ENCODE assay signal across 8 cellular contexts in genomic region chr19:18194208-18194530, GRCh38. TPM values are rescaled to one million over a fixed set of nuclear protein-coding genes. Genes with fewer than 3 reads are reported as not detected.
DNase-seq lines count a peak whose midpoint lies in the region; TF ChIP-seq lines count a peak whose summit lies in the region.
"Had no signal": no experiment of that assay in that cellular context is flagged by ENCODE, and none has a peak within 500 bp of the region (broad histone marks: within the 10 kb centered on the region; RNA-seq: fewer than 3 reads in every experiment).

No MANE protein-coding gene starts in this region.

- H3K4me2 ChIP-seq in smooth muscle cell = peak overlapping the region; percentile 96

- H4K20me1 ChIP-seq in smooth muscle cell (ENCODE audit: low read depth) = no peaks in the 10 kb centered on the region

- H3K4me1 ChIP-seq in HAP-1 (peaks cover 12% of the 10 kb centered on the region), smooth muscle cell (ENCODE audit: low read depth) (peaks cover 8% of the 10 kb centered on the region)

- DNase-seq in HAP-1 (ENCODE audit: low spot score in 2 of 2) (no peak), foreskin fibroblast (no peak), smooth muscle cell (lab: John Stamatoyannopoulos, UW; ENCODE audit: unreplicated experiment) (no peak), GM13976 (ENCODE audit: low spot score) (no peak), erythroblast (lab: John Stamatoyannopoulos, UW) (no peak), dedifferentiated amniotic fluid mesenchymal stem cell (ENCODE audit: extremely low spot score) (no peak)
- DNase-seq: cerebellar nuclear complex had no signal

- TF ChIP-seq CTCF in VCaP (conservative IDR thresholded peaks at IDR 0.05) = no peak
- TF ChIP-seq CTCF in foreskin fibroblast (IDR thresholded peaks at IDR 0.05; ENCODE audit: low read depth, low read length) = no peak
- no peak for TF ChIP-seq CTCF in smooth muscle cell (IDR thresholded peaks at IDR 0.05; ENCODE audit: borderline replicate concordance, insufficient read depth, poor library complexity, severe bottlenecking)
- TF ChIP-seq CTCF in GM13976 (IDR thresholded peaks at IDR 0.05; ENCODE audit: borderline replicate concordance, control extremely low read depth, extremely low read depth, insufficient read depth, missing control alignments) = no peak

- H3K9ac ChIP-seq in smooth muscle cell (ENCODE audit: low read depth) = peak overlapping the region; percentile 66

- 55% methylated on average over 8 of the region's 8 CpGs for WGBS in smooth muscle cell (ENCODE audit: low lambda C conversion rate)

- H3K4me3 ChIP-seq in HAP-1 = peak overlapping the region; percentile 94
- H3K4me3 ChIP-seq in foreskin fibroblast (ENCODE audit: low read depth in 1 of 2, low read length in 2 of 2) = peak overlapping the region; percentile 70 to 72
- H3K4me3 ChIP-seq in smooth muscle cell = peak overlapping the region; percentile 68

- H3K27ac ChIP-seq in VCaP (peak overlapping the region; percentile 90; the same call in 1 of the 2 replicates), smooth muscle cell (ENCODE audit: low read depth) (no peak overlapping the region)

- H3F3A ChIP-seq in smooth muscle cell (ENCODE audit: low read depth) = peaks cover 5% of the 10 kb centered on the region

- no peak for TF ChIP-seq POLR2A in erythroblast (IDR thresholded peaks at IDR 0.05; ENCODE audit: low read length)

- in situ Hi-C loops in HAP-1 (cut with MboI; ENCODE audit: low sequenced_read_pairs) = no loop called here
- in situ Hi-C loops in GM13976 (cut with MboI; ENCODE audit: low sequenced_read_pairs, unreplicated experiment) = no loop called here

- no peak overlapping the region for H2AFZ ChIP-seq in smooth muscle cell (ENCODE audit: low read depth)

- H3K27me3 ChIP-seq in HAP-1 (ENCODE audit: low read depth) = no peaks in the 10 kb centered on the region
- H3K27me3 ChIP-seq in smooth muscle cell (ENCODE audit: low read depth) = no peaks in the 10 kb centered on the region

- H3K36me3 ChIP-seq in HAP-1 (replicated peaks) = peaks cover 31% of the 10 kb centered on the region
- H3K36me3 ChIP-seq in smooth muscle cell (ENCODE audit: low read depth) = no peaks in the 10 kb centered on the region

- no peaks in the 10 kb centered on the region for H3K9me3 ChIP-seq in HAP-1
- H3K9me3 ChIP-seq in smooth muscle cell (replicated peaks; ENCODE audit: low read depth) = no peaks in the 10 kb centered on the region

- H3K79me2 ChIP-seq in smooth muscle cell (ENCODE audit: low read depth) = no peaks in the 10 kb centered on the region

RNA-seq across cellular contexts. Expression of gene MPV17L2, which starts 1.2 kb away (rescaled TPM):
- total RNA-seq in smooth muscle cell = 11.6 and 13.1 TPM in 2 replicates
- polyA plus RNA-seq in smooth muscle cell = 27.1 and 28.7 TPM in 2 replicates

RNA-seq across cellular contexts. Expression of gene RAB3A, which starts 9.7 kb away (rescaled TPM):
- total RNA-seq in smooth muscle cell = 1.4 and 4.9 TPM in 2 replicates
- 3.6 and 3.7 TPM in 2 replicates for polyA plus RNA-seq in smooth muscle cell

RNA-seq across cellular contexts. Expression of gene IFI30, which starts 20.6 kb away (rescaled TPM):
- 0.67 and 2.9 TPM in 2 replicates for total RNA-seq in smooth muscle cell
- 0.64 and 0.87 TPM in 2 replicates for polyA plus RNA-seq in smooth muscle cell

RNA-seq across cellular contexts. Expression of gene PDE4C, which starts 32.1 kb away (rescaled TPM):
- 1.1 and 3.1 TPM in 2 replicates for total RNA-seq in smooth muscle cell
- 1.7 and 1.9 TPM in 2 replicates for polyA plus RNA-seq in smooth muscle cell

RNA-seq across cellular contexts. Expression of gene PIK3R2, which starts 41.2 kb away (rescaled TPM):
- 22.2 and 22.9 TPM in 2 replicates for total RNA-seq in smooth muscle cell
- 37.1 and 50.1 TPM in 2 replicates for polyA plus RNA-seq in smooth muscle cell
